ENCODE assay signal across 13 cellular contexts in the genomic region with DNA sequence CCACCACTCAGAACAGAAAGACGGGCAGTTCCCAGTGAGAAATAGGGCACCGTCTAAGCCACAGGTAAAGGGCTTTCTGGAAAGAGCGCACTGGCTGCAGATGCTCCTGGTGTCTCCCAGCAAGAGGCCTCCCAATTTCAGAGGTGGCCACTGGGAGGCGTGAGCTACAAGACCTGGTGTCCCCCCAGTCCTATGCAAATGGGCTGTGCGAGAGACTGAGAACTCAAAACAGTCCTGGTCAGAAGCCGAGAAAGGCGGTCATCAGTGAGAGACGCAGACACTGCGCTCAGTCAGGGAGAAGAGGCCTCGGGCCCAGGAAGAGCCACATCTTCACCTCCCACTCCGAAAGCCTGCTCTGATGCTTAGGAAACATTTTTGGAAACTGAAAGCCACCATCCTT.
A peak's percentile ranks its signal among the peaks of the same experiment; 100 is the strongest.
DNase-seq lines count a peak whose midpoint lies in the region; ATAC-seq and TF ChIP-seq lines count a peak whose summit lies in the region.
"Had no signal": no experiment of that assay in that cellular context is flagged by ENCODE, and none has a peak within 500 bp of the region (broad histone marks: within the 10 kb centered on the region; RNA-seq: fewer than 3 reads in every experiment).

No MANE protein-coding gene starts in this region.

- ATAC-seq in effector memory CD8-positive, alpha-beta T cell (replicated peaks) = peak; percentile 44
- ATAC-seq in HG03354 (IDR thresholded peaks at IDR 0.05; ENCODE audit: poor library complexity, severe bottlenecking, unreplicated experiment) = no peak
- ATAC-seq in left ventricle myocardium superior = no peak
- ATAC-seq: Right ventricle myocardium inferior had no signal

- intact Hi-C loops in left ventricle myocardium superior (cut with micrococcal nuclease) = no loop called here

- no peaks in the 10 kb centered on the region for H3K9me2 ChIP-seq in MM.1S (replicated peaks; ENCODE audit: insufficient read depth, low read length)

- H3K4me3 ChIP-seq in MM.1S (ENCODE audit: low read length) = no peak overlapping the region

- no peaks in the 10 kb centered on the region for H3K9me3 ChIP-seq in MM.1S (replicated peaks; ENCODE audit: insufficient read depth, low read length)
- H3K9me3 ChIP-seq: neutrophil had no signal

- H2AFZ ChIP-seq in MM.1S (ENCODE audit: low read length) = no peak overlapping the region

- H3K36me3 ChIP-seq in MM.1S (replicated peaks; ENCODE audit: insufficient read depth, low read length) = no peaks in the 10 kb centered on the region
- H3K36me3 ChIP-seq: neutrophil had no signal

- no peak overlapping the region for H3K9ac ChIP-seq in MM.1S (ENCODE audit: low read length)

- no peaks in the 10 kb centered on the region for H3F3A ChIP-seq in MM.1S (ENCODE audit: insufficient read depth, low read length)

- no peaks in the 10 kb centered on the region for H3K27me3 Mint-ChIP-seq in effector memory CD8-positive, alpha-beta T cell
- H3K27me3 Mint-ChIP-seq: activated naive CD8-positive, alpha-beta T cell had no signal

- no peaks in the 10 kb centered on the region for H3K4me1 ChIP-seq in MM.1S (ENCODE audit: low read length)

- H3K79me2 ChIP-seq in MM.1S (ENCODE audit: low read length) = no peaks in the 10 kb centered on the region

- H3K27me3 ChIP-seq in MM.1S (replicated peaks; ENCODE audit: insufficient read depth, low read length) = no peaks in the 10 kb centered on the region
- H3K27me3 ChIP-seq: neutrophil had no signal

- no peak overlapping the region for H3K27ac ChIP-seq in MM.1S (ENCODE audit: low read length)
- H3K27ac ChIP-seq: neutrophil had no signal

- H3K36me3 Mint-ChIP-seq in effector memory CD8-positive, alpha-beta T cell (ENCODE audit: insufficient read depth) = peaks cover 26% of the 10 kb centered on the region

- H3K4me2 ChIP-seq in MM.1S (ENCODE audit: low read depth, low read length) = no peak overlapping the region

- H4K20me1 ChIP-seq in MM.1S (ENCODE audit: insufficient read depth, low read length) = no peaks in the 10 kb centered on the region

- DNase-seq in stimulated activated CD4-positive, alpha-beta T cell treated with anti-CD3 and anti-CD28 coated beads, Interleukin-2, amount 100 ng/mL, for 24 hours = peak; percentile 21 to 25
- DNase-seq in stimulated activated CD4-positive, alpha-beta T cell treated with anti-CD3 and anti-CD28 coated beads, Interleukin-2, amount 100 ng/mL, for 48 hours = no peak
- DNase-seq in NCI-H1694 treated with DMSO at 0.1 percent for 48 hours (lab: John Stamatoyannopoulos, UW) = peak; percentile 37
- no peak for DNase-seq in effector memory CD8-positive, alpha-beta T cell
- no peak for DNase-seq in left ventricle myocardium superior
- no peak for DNase-seq in HK-2 (ENCODE audit: unreplicated experiment)
- no peak for DNase-seq in MM.1S
- DNase-seq: DMS153, IMR-90 had no signal

- peaks cover 14 to 21% of the 10 kb centered on the region in 2 donors for H3K4me1 Mint-ChIP-seq in effector memory CD8-positive, alpha-beta T cell (ENCODE audit: low read depth in 2 of 2)

- TF ChIP-seq CTCF in MM.1S (IDR thresholded peaks at IDR 0.05; ENCODE audit: low read length) = no peak

- H3K9me3 Mint-ChIP-seq in effector memory CD8-positive, alpha-beta T cell = no peaks in the 10 kb centered on the region

- peak overlapping the region; percentile 25 to 70 for H3K27ac Mint-ChIP-seq in effector memory CD8-positive, alpha-beta T cell
- H3K27ac Mint-ChIP-seq: activated naive CD8-positive, alpha-beta T cell had no signal

- peak overlapping the region in 1 of 2 donors; percentile 51 for H3K4me3 Mint-ChIP-seq in effector memory CD8-positive, alpha-beta T cell
- H3K4me3 Mint-ChIP-seq: activated naive CD8-positive, alpha-beta T cell had no signal

Comparison
In these comparisons a context has a peak if more than half of its experiments do, and no peak if none do; other contexts are left out.
1. DNase-seq: peak in stimulated activated CD4-positive, alpha-beta T cell treated with anti-CD3 and anti-CD28 coated beads, Interleukin-2, amount 100 ng/mL, for 24 hours (2 of 2) and NCI-H1694 treated with DMSO at 0.1 percent for 48 hours (single experiment); none in stimulated activated CD4-positive, alpha-beta T cell treated with anti-CD3 and anti-CD28 coated beads, Interleukin-2, amount 100 ng/mL, for 48 hours (0 of 2), effector memory CD8-positive, alpha-beta T cell (0 of 3), left ventricle myocardium superior (single experiment), HK-2 (single experiment) and MM.1S (single experiment).